Comparison of ENCODE assay signal across 29 cellular contexts in genomic region chr9:86955554-86955953, GRCh38. TPM values are rescaled to one million over a fixed set of nuclear protein-coding genes. Genes with fewer than 3 reads are reported as not detected.
"Had no signal": no experiment of that assay in that cellular context is flagged by ENCODE, and none has a peak within 500 bp of the region (broad histone marks: within the 10 kb centered on the region; RNA-seq: fewer than 3 reads in every experiment).

No MANE protein-coding gene starts in this region.

- H3K36me3 ChIP-seq: brain microvascular endothelial cell, esophagus squamous epithelium, WERI-Rb-1 had no signal

- ATAC-seq: activated CD4-positive, CD25-positive, alpha-beta regulatory T cell treated with anti-CD3 and anti-CD28 coated beads, Interleukin-2, amount 50 U/mL, for 24 hours; activated CD8-positive, alpha-beta T cell treated with anti-CD3 and anti-CD28 coated beads for 36 hours; activated T-cell treated with anti-CD3 and anti-CD28 coated beads, Interleukin-2, amount 50 U/mL, for 4 hours; activated T-helper 17 cell treated with anti-CD3 and anti-CD28 coated beads, Interleukin-2, amount 50 U/mL, for 72 hours; effector memory CD8-positive, alpha-beta T cell; gastroesophageal sphincter; T-helper 17 cell had no signal

- DNase-seq: activated B cell treated with CpG ODN at 0.5 μM for 24 hours; activated CD4-positive, alpha-beta T cell treated with anti-CD3 and anti-CD28 coated beads for 48 hours; activated CD4-positive, alpha-beta T cell treated with anti-CD3 and anti-CD28 coated beads, Interleukin-2, amount 50 U/mL, for 1 hour; activated CD4-positive, alpha-beta T cell treated with anti-CD3 and anti-CD28 coated beads, Interleukin-2, amount 50 U/mL, for 48 hours; activated CD8-positive, alpha-beta memory T cell treated with anti-CD3 and anti-CD28 coated beads for 24 hours; activated CD8-positive, alpha-beta T cell treated with anti-CD3 and anti-CD28 coated beads for 36 hours; activated effector memory CD4-positive, alpha-beta T cell treated with Interleukin-2 at 50 U/mL for 16 hours; activated gamma-delta T cell treated with Interleukin-2 at 50 U/mL for 16 hours; activated naive CD4-positive, alpha-beta T cell treated with anti-CD3 and anti-CD28 coated beads, Interleukin-2, amount 50 U/mL, for 16 hours; activated naive CD4-positive, alpha-beta T cell treated with Interleukin-2 at 50 U/mL for 16 hours; activated T-cell treated with anti-CD3 and anti-CD28 coated beads, Interleukin-2, amount 50 U/mL, for 4 hours; amniotic stem cell; anterior cingulate cortex; brain microvascular endothelial cell; caudate nucleus; cortex of kidney; dermis blood vessel endothelial cell; effector CD4-positive, alpha-beta T cell; effector memory CD8-positive, alpha-beta T cell; esophagus squamous epithelium; foreskin melanocyte; T-helper 1 cell; T-helper 17 cell; T1000; WERI-Rb-1 had no signal

- H3K4me3 ChIP-seq: esophagus squamous epithelium, gastroesophageal sphincter had no signal

- H3K27me3 ChIP-seq: brain microvascular endothelial cell, gastroesophageal sphincter had no signal

- H3K4me1 ChIP-seq: esophagus squamous epithelium had no signal

- H3K9me3 ChIP-seq: esophagus squamous epithelium, gastroesophageal sphincter had no signal

- H3K27ac ChIP-seq: brain microvascular endothelial cell, epithelial cell of prostate, esophagus squamous epithelium, gastroesophageal sphincter, WERI-Rb-1 had no signal

RNA-seq across cellular contexts. Expression of gene GAS1, which starts 8.2 kb away (rescaled TPM):
- total RNA-seq: activated B cell treated with CpG ODN at 0.5 μM for 24 hours had no signal
